In the genomic region with DNA sequence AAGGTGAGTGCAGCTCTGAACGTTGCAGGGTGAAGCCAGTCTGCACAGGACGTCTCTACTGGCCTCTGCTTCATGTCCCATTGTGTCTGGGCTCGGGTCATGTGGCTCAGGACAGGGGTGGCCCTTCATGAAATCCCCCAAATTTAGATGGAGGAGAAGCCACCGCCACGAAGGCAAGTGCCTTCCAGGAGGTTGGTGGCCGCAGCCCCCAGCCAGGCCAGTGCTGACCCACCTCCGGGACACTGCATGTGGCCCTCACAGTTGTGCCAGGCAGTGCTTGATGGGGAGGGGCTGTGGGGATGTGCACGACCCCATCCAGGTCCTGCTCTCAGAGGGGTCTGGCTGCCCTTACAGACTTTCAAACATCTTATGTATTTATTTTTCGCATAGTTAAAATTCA, we compare ENCODE assay signal across 20 cellular contexts.
A peak's percentile ranks its signal among the peaks of the same experiment; 100 is the strongest.
DNase-seq lines count a peak whose midpoint lies in the region; ATAC-seq and TF ChIP-seq lines count a peak whose summit lies in the region.
"Had no signal": no experiment of that assay in that cellular context is flagged by ENCODE, and none has a peak within 500 bp of the region (broad histone marks: within the 10 kb centered on the region; RNA-seq: fewer than 3 reads in every experiment).

No MANE protein-coding gene starts in this region.

- in situ Hi-C loops in brain microvascular endothelial cell (cut with HindIII; ENCODE audit: low pct_ligation_motif_present, low sequenced_read_pairs) = no loop called here

- no peaks in the 10 kb centered on the region for H3K9me3 Mint-ChIP-seq in activated naive CD4-positive, alpha-beta T cell treated with anti-CD3 and anti-CD28 coated beads, Interleukin-2, amount 50 U/mL, for 24 hours
- H3K9me3 Mint-ChIP-seq in neural progenitor cell = no peaks in the 10 kb centered on the region

- no peaks in the 10 kb centered on the region for H3F3A ChIP-seq in neural progenitor cell (ENCODE audit: low read depth)

- peak overlapping the region; percentile 46 for H3K27ac Mint-ChIP-seq in activated naive CD4-positive, alpha-beta T cell treated with anti-CD3 and anti-CD28 coated beads, Interleukin-2, amount 50 U/mL, for 24 hours
- H3K27ac Mint-ChIP-seq in neural progenitor cell = peak overlapping the region; percentile 76
- H3K27ac Mint-ChIP-seq: CD14-positive monocyte; CD4-positive, alpha-beta memory T cell; HFFc6 had no signal

- H3K27me3 ChIP-seq in dorsolateral prefrontal cortex = no peaks in the 10 kb centered on the region
- no peaks in the 10 kb centered on the region for H3K27me3 ChIP-seq in neural progenitor cell
- no peaks in the 10 kb centered on the region for H3K27me3 ChIP-seq in tibial nerve
- no peaks in the 10 kb centered on the region for H3K27me3 ChIP-seq in brain microvascular endothelial cell (replicated peaks)
- H3K27me3 ChIP-seq: BLaER1 had no signal

- no peaks in the 10 kb centered on the region for H3K79me2 ChIP-seq in neural progenitor cell (ENCODE audit: low read depth)

- H3K36me3 ChIP-seq in neural progenitor cell = no peaks in the 10 kb centered on the region
- H3K36me3 ChIP-seq in tibial nerve = no peaks in the 10 kb centered on the region
- H3K36me3 ChIP-seq in brain microvascular endothelial cell (replicated peaks) = no peaks in the 10 kb centered on the region
- H3K36me3 ChIP-seq: BLaER1 had no signal

- H3K4me3 Mint-ChIP-seq in activated naive CD4-positive, alpha-beta T cell treated with anti-CD3 and anti-CD28 coated beads, Interleukin-2, amount 50 U/mL, for 24 hours = no peak overlapping the region
- H3K4me3 Mint-ChIP-seq in neural progenitor cell = no peak overlapping the region
- H3K4me3 Mint-ChIP-seq: CD14-positive monocyte; CD4-positive, alpha-beta memory T cell; HFFc6 had no signal

- H3K4me3 ChIP-seq in dorsolateral prefrontal cortex (no peak overlapping the region), neural progenitor cell (no peak overlapping the region), tibial nerve (no peak overlapping the region), brain microvascular endothelial cell (ENCODE audit: low read depth, low read length) (no peak overlapping the region)
- H3K4me3 ChIP-seq: A549, BLaER1 had no signal

- H3K9ac ChIP-seq in neural progenitor cell = no peak overlapping the region
- H3K9ac ChIP-seq: BLaER1 had no signal

- H3K4me1 Mint-ChIP-seq in activated naive CD4-positive, alpha-beta T cell treated with anti-CD3 and anti-CD28 coated beads, Interleukin-2, amount 50 U/mL, for 24 hours = no peaks in the 10 kb centered on the region
- H3K4me1 Mint-ChIP-seq in neural progenitor cell = peaks cover 41% of the 10 kb centered on the region
- H3K4me1 Mint-ChIP-seq: CD14-positive monocyte; CD4-positive, alpha-beta memory T cell had no signal

- 69 to 74% methylated on average over 4 to 9 of the region's 9 CpGs for WGBS in tibial nerve, 2 donors

- H3K4me1 ChIP-seq in neural progenitor cell (peaks cover 13% of the 10 kb centered on the region), tibial nerve (peaks cover 0 to 72% (median 5%) of the 10 kb centered on the region in 4 donors)
- H3K4me1 ChIP-seq: A549, BLaER1 had no signal

- peak overlapping the region in 40 of 59 donors; percentile 31 to 95 (median 82) for H3K27ac ChIP-seq in dorsolateral prefrontal cortex
- H3K27ac ChIP-seq in neural progenitor cell = no peak overlapping the region
- peak overlapping the region; percentile 71 to 96 (median 84) for H3K27ac ChIP-seq in tibial nerve
- no peak overlapping the region for H3K27ac ChIP-seq in brain microvascular endothelial cell
- H3K27ac ChIP-seq: 22Rv1, A549, BLaER1 had no signal

- intact Hi-C loops in dorsolateral prefrontal cortex (cut with DNase I) = no loop called here

- no peak overlapping the region for H3K4me2 ChIP-seq in neural progenitor cell
- H3K4me2 ChIP-seq: A549, BLaER1 had no signal

- H4K20me1 ChIP-seq in neural progenitor cell (ENCODE audit: low read depth) = no peaks in the 10 kb centered on the region
- H4K20me1 ChIP-seq: BLaER1 had no signal

- ATAC-seq in left lobe of liver = no peak

- H3K9me3 ChIP-seq in neural progenitor cell (ENCODE audit: low read depth) = no peaks in the 10 kb centered on the region
- no peaks in the 10 kb centered on the region for H3K9me3 ChIP-seq in tibial nerve
- H3K9me3 ChIP-seq: A549, BLaER1 had no signal

- no peak for TF ChIP-seq CTCF in dorsolateral prefrontal cortex (IDR thresholded peaks at IDR 0.05 in 54 of 56, conservative IDR thresholded peaks at IDR 0.05 in 2 of 56; ENCODE audit: low read depth in 1 of 56, partially characterized antibody in 56 of 56)
- no peak for TF ChIP-seq CTCF in neural progenitor cell (IDR thresholded peaks at IDR 0.05)
- TF ChIP-seq CTCF in tibial nerve (IDR thresholded peaks at IDR 0.05) = no peak
- no peak for TF ChIP-seq CTCF in brain microvascular endothelial cell (IDR thresholded peaks at IDR 0.05; ENCODE audit: low read depth, low read length, missing control alignments)

- no peak for TF ChIP-seq EP300 in tibial nerve (IDR thresholded peaks at IDR 0.05)

- TF ChIP-seq POLR2A in tibial nerve (IDR thresholded peaks at IDR 0.05) = no peak

- H3K36me3 Mint-ChIP-seq in activated naive CD4-positive, alpha-beta T cell treated with anti-CD3 and anti-CD28 coated beads, Interleukin-2, amount 50 U/mL, for 24 hours = no peaks in the 10 kb centered on the region
- no peaks in the 10 kb centered on the region for H3K36me3 Mint-ChIP-seq in neural progenitor cell
- H3K36me3 Mint-ChIP-seq: CD14-positive monocyte; CD4-positive, alpha-beta memory T cell had no signal

- no peaks in the 10 kb centered on the region for H3K27me3 Mint-ChIP-seq in activated naive CD4-positive, alpha-beta T cell treated with anti-CD3 and anti-CD28 coated beads, Interleukin-2, amount 50 U/mL, for 24 hours
- H3K27me3 Mint-ChIP-seq in neural progenitor cell (ENCODE audit: insufficient read depth, low read depth) = peaks cover 4% of the 10 kb centered on the region
- H3K27me3 Mint-ChIP-seq: CD4-positive, alpha-beta memory T cell had no signal

- no peak overlapping the region for H2AFZ ChIP-seq in neural progenitor cell (replicated peaks)

- DNase-seq in activated naive CD4-positive, alpha-beta T cell (lab: John Stamatoyannopoulos, UW) = no peak
- DNase-seq in dorsolateral prefrontal cortex (no peak), neural progenitor cell (ENCODE audit: low spot score) (no peak), tibial nerve (ENCODE audit: low spot score in 2 of 2) (no peak), Ammon's horn (ENCODE audit: low spot score) (no peak), left lobe of liver (ENCODE audit: low spot score) (no peak), brain microvascular endothelial cell (no peak)
- DNase-seq: AML-193; Calu3; CD4-positive, alpha-beta memory T cell; DMS79 treated with DMSO at 0.1 percent for 48 hours; GF-D8; GOT3; H7; HFFc6 had no signal

Comparison
In these comparisons a context has a peak if more than half of its experiments do, and no peak if none do; other contexts are left out.
1. H3K27ac ChIP-seq: peak in dorsolateral prefrontal cortex (40 of 59) and tibial nerve (4 of 4); none in neural progenitor cell (single experiment) and brain microvascular endothelial cell (single experiment).